In genomic region chr17:55299890-55300289, GRCh38 we compare ENCODE assay signal across 27 cellular contexts. TPM values are rescaled to one million over a fixed set of nuclear protein-coding genes. Genes with fewer than 3 reads are reported as not detected.
DNase-seq lines count a peak whose midpoint lies in the region; ATAC-seq, FAIRE-seq and TF ChIP-seq lines count a peak whose summit lies in the region.
"Had no signal": no experiment of that assay in that cellular context is flagged by ENCODE, and none has a peak within 500 bp of the region (broad histone marks: within the 10 kb centered on the region; RNA-seq: fewer than 3 reads in every experiment).

No MANE protein-coding gene starts in this region.

- H3K27ac Mint-ChIP-seq in WTC11, result no peak overlapping the region
- no peak overlapping the region for H3K27ac Mint-ChIP-seq in endodermal cell
- no peak overlapping the region for H3K27ac Mint-ChIP-seq in GM23338
- H3K27ac Mint-ChIP-seq: CD14-positive monocyte; CD4-positive, alpha-beta memory T cell; CD4-positive, CD25-positive, alpha-beta regulatory T cell; CD8-positive, alpha-beta memory T cell had no signal

- POLR2A ChIA-PET in WTC11 (lab: Charles Lee) (no interaction called here), HepG2 (lab: Yijun Ruan, JAX) (interaction anchor here (1.0 to 5.7 kb wide), 4 partner anchors 15 to 61 kb away, joined by 3 to 43 read pairs (median 5); no protein-coding TSS in a partner anchor)

- H3K9me3 Mint-ChIP-seq in WTC11 (no peaks in the 10 kb centered on the region), endodermal cell (no peaks in the 10 kb centered on the region), GM23338 (no peaks in the 10 kb centered on the region)
- H3K9me3 Mint-ChIP-seq: CD4-positive, alpha-beta memory T cell; CD4-positive, CD25-positive, alpha-beta regulatory T cell; CD8-positive, alpha-beta memory T cell had no signal

- in situ Hi-C loops in HepG2 (cut with HindIII; ENCODE audit: extremely low pct_ligation_motif_present, low pct_unique_long_range_greater_than_20kb), result no loop called here

- peaks cover 9% of the 10 kb centered on the region for H3K9me2 ChIP-seq in GM23338 (ENCODE audit: insufficient read depth)

- H3K9me3 ChIP-seq in endodermal cell (ENCODE audit: control insufficient read depth, low read length) (no peaks in the 10 kb centered on the region), HepG2 (ENCODE audit: low read length) (no peaks in the 10 kb centered on the region)
- H3K9me3 ChIP-seq: BE2C, BLaER1 had no signal

- no peaks in the 10 kb centered on the region for H3F3A ChIP-seq in GM23338 (replicated peaks; ENCODE audit: low read depth)

- H3K4me2 ChIP-seq in HepG2 (ENCODE audit: low read depth, low read length), result peak overlapping the region; percentile 23; the same call in 1 of the 2 replicates
- H3K4me2 ChIP-seq in GM23338, result no peak overlapping the region
- H3K4me2 ChIP-seq: BLaER1 had no signal

- no peak for FAIRE-seq in HepG2 (lab: Jason Lieb, UNC)
- FAIRE-seq: A204.1, GM12878, GM12892, GM18507 had no signal

- H3K36me3 Mint-ChIP-seq in WTC11, result no peaks in the 10 kb centered on the region
- H3K36me3 Mint-ChIP-seq in endodermal cell (ENCODE audit: low read depth), result no peaks in the 10 kb centered on the region
- no peaks in the 10 kb centered on the region for H3K36me3 Mint-ChIP-seq in GM23338 (ENCODE audit: low read depth)
- H3K36me3 Mint-ChIP-seq: CD14-positive monocyte; CD4-positive, CD25-positive, alpha-beta regulatory T cell; CD8-positive, alpha-beta memory T cell had no signal

- H3K27me3 Mint-ChIP-seq in WTC11 (ENCODE audit: low read depth), result no peaks in the 10 kb centered on the region; the same call in 1 of the 2 replicates
- H3K27me3 Mint-ChIP-seq in endodermal cell (ENCODE audit: insufficient read depth), result no peaks in the 10 kb centered on the region
- no peaks in the 10 kb centered on the region for H3K27me3 Mint-ChIP-seq in GM23338 (ENCODE audit: insufficient read depth, low read depth, poor library complexity)
- H3K27me3 Mint-ChIP-seq: CD4-positive, alpha-beta memory T cell; CD4-positive, CD25-positive, alpha-beta regulatory T cell had no signal

- BruUV-seq in HepG2 (replicated peaks; lab: Mats Ljungman, UMichigan), result no TSS peak

- TF ChIP-seq POLR2A in HepG2 (IDR thresholded peaks at IDR 0.05; ENCODE audit: insufficient read depth in 1 of 2, low read depth in 2 of 2, low read length in 2 of 2), result peak in 1 of 2 experiments; percentile 41; a peak in 1 of 4 replicates

- no peak overlapping the region for H3K4me3 ChIP-seq in endodermal cell (ENCODE audit: low read length)
- H3K4me3 ChIP-seq in HepG2 (replicated peaks in 1 of 3; ENCODE audit: insufficient read depth in 1 of 3, low read depth in 2 of 3, low read length in 3 of 3), result no peak overlapping the region
- H3K4me3 ChIP-seq in GM23338, result no peak overlapping the region
- H3K4me3 ChIP-seq: BLaER1, GM12878 had no signal

- DNase-seq in WTC11 (ENCODE audit: low spot score), result no peak
- DNase-seq in endodermal cell, result peak; percentile 10
- DNase-seq in HepG2 (ENCODE audit: low spot score), result no peak
- no peak for DNase-seq in HuH-7 (ENCODE audit: low spot score)
- no peak for DNase-seq in GM23338 (ENCODE audit: low spot score)
- DNase-seq: 8988T; ACHN; BE2C; C1 segment of cervical spinal cord; CD4-positive, alpha-beta memory T cell; CD4-positive, CD25-positive, alpha-beta regulatory T cell; CD8-positive, alpha-beta memory T cell; COR-L47; DMS 273 treated with DMSO at 0.1 percent for 48 hours; DMS153; DMS79; DND-41; EL; GDM1 had no signal

- H2AFZ ChIP-seq in HepG2 (ENCODE audit: low read length), result no peak overlapping the region
- H2AFZ ChIP-seq in GM23338, result no peak overlapping the region

- H3K27ac ChIP-seq in endodermal cell (ENCODE audit: low read depth, low read length), result no peak overlapping the region
- peak overlapping the region; percentile 86 for H3K27ac ChIP-seq in HepG2 (ENCODE audit: extremely low read length, insufficient read depth, low read length)
- no peak overlapping the region for H3K27ac ChIP-seq in GM23338 (ENCODE audit: low read depth)
- H3K27ac ChIP-seq: BLaER1 had no signal

- 92 to 100% methylated on average over 4 of the region's 4 CpGs for WGBS in endodermal cell (ENCODE audit: insufficient coverage in 1 of 2, insufficient read length in 1 of 2), 2 experiments
- WGBS in HepG2 (ENCODE audit: low lambda C conversion rate), result 94% methylated on average over 4 of the region's 4 CpGs

- no peak for TF ChIP-seq RAD21 in HepG2 (CRISPR knock-in tag; IDR thresholded peaks at IDR 0.05)

- H3K4me3 Mint-ChIP-seq in WTC11, result no peak overlapping the region
- H3K4me3 Mint-ChIP-seq in endodermal cell, result no peak overlapping the region
- no peak overlapping the region for H3K4me3 Mint-ChIP-seq in GM23338
- H3K4me3 Mint-ChIP-seq: CD14-positive monocyte; CD4-positive, alpha-beta memory T cell; CD4-positive, CD25-positive, alpha-beta regulatory T cell; CD8-positive, alpha-beta memory T cell had no signal

- H3K79me2 ChIP-seq in HepG2 (ENCODE audit: insufficient read depth, low read length) (peaks cover 100% of the 10 kb centered on the region), GM23338 (replicated peaks; ENCODE audit: insufficient read depth) (no peaks in the 10 kb centered on the region)

- ATAC-seq in WTC11, result no peak
- no peak for ATAC-seq in HepG2
- ATAC-seq in GM23338, result no peak
- no peak for ATAC-seq in HG03457 (IDR thresholded peaks at IDR 0.05; ENCODE audit: unreplicated experiment)
- ATAC-seq: GM12878 had no signal

- TF ChIP-seq EP300 in HepG2 (IDR thresholded peaks at IDR 0.05; ENCODE audit: low read depth in 2 of 2, low read length in 2 of 2) (no peak), HepG2 (CRISPR knock-in tag; IDR thresholded peaks at IDR 0.05; ENCODE audit: borderline replicate concordance) (no peak)

- TF ChIP-seq CTCF in WTC11 (IDR thresholded peaks at IDR 0.05) (no peak), endodermal cell (conservative IDR thresholded peaks at IDR 0.05) (no peak), HepG2 (CRISPR knock-in tag; IDR thresholded peaks at IDR 0.05) (no peak), GM23338 (conservative IDR thresholded peaks at IDR 0.05; ENCODE audit: low read depth in 2 of 2) (no peak)

- no peaks in the 10 kb centered on the region for H3K27me3 ChIP-seq in endodermal cell (ENCODE audit: control insufficient read depth, insufficient read depth, low read length, poor library complexity, severe bottlenecking)
- H3K27me3 ChIP-seq in HepG2 (ENCODE audit: control insufficient read depth in 1 of 2, insufficient read depth in 2 of 2, low read length in 2 of 2), result no peaks in the 10 kb centered on the region
- H3K27me3 ChIP-seq in GM23338 (ENCODE audit: insufficient read depth), result no peaks in the 10 kb centered on the region
- H3K27me3 ChIP-seq: BE2C, BLaER1 had no signal

- no peak overlapping the region for H3K9ac ChIP-seq in endodermal cell (ENCODE audit: extremely low read depth, low read length, poor library complexity, severe bottlenecking)
- peak overlapping the region; percentile 32; the same call in 1 of the 2 replicates for H3K9ac ChIP-seq in HepG2 (ENCODE audit: insufficient read depth, low read depth, low read length)
- H3K9ac ChIP-seq: BLaER1 had no signal

- intact Hi-C loops in HepG2 (cut with micrococcal nuclease; ENCODE audit: unreplicated experiment), result no loop called here

- no peaks in the 10 kb centered on the region for H3K36me3 ChIP-seq in endodermal cell (ENCODE audit: control insufficient read depth, insufficient read depth, low read length)
- H3K36me3 ChIP-seq in HepG2 (replicated peaks in 1 of 2; ENCODE audit: control insufficient read depth in 1 of 2, insufficient read depth in 2 of 2, low read length in 2 of 2), result peaks cover 22 to 75% of the 10 kb centered on the region in 2 experiments
- no peaks in the 10 kb centered on the region for H3K36me3 ChIP-seq in GM23338 (ENCODE audit: insufficient read depth)
- H3K36me3 ChIP-seq: BE2C, BLaER1 had no signal

- H3K4me1 ChIP-seq in endodermal cell (ENCODE audit: control insufficient read depth, insufficient read depth, low read length) (no peaks in the 10 kb centered on the region), HepG2 (ENCODE audit: insufficient read depth, low read length) (peaks cover 100% of the 10 kb centered on the region), GM23338 (ENCODE audit: insufficient read depth) (no peaks in the 10 kb centered on the region)
- H3K4me1 ChIP-seq: BE2C had no signal

- H4K20me1 ChIP-seq in HepG2 (ENCODE audit: insufficient read depth, low read length) (peaks cover 51% of the 10 kb centered on the region), GM23338 (replicated peaks; ENCODE audit: insufficient read depth) (no peaks in the 10 kb centered on the region)
- H4K20me1 ChIP-seq: BLaER1 had no signal

- CTCF ChIA-PET in WTC11 (lab: Charles Lee), result no interaction called here
- CTCF ChIA-PET in HepG2 (lab: Yijun Ruan, JAX; ENCODE audit: low intra/inter-chr PET ratio, low total read pairs), result no interaction called here

- no peaks in the 10 kb centered on the region for H3K4me1 Mint-ChIP-seq in WTC11
- no peaks in the 10 kb centered on the region for H3K4me1 Mint-ChIP-seq in endodermal cell
- H3K4me1 Mint-ChIP-seq in GM23338, result no peaks in the 10 kb centered on the region
- H3K4me1 Mint-ChIP-seq: CD4-positive, CD25-positive, alpha-beta regulatory T cell; CD8-positive, alpha-beta memory T cell had no signal

RNA-seq across cellular contexts. Expression of gene HLF, which starts 35.1 kb away (rescaled TPM):
- total RNA-seq in WTC11 (2021) (0.30 to 0.34 TPM (median 0.31 TPM) in 3 replicates), endodermal cell (not detected), HepG2 (2016; rRNA removed; fragmentation: Illumina TruSeq; extraction: Trizol) (197 and 202 TPM in 2 replicates)
- 0.11 TPM for polyA plus RNA-seq in endodermal cell (2013, experiment 1 of 2)
- 0.21 TPM for polyA plus RNA-seq in endodermal cell (2013, experiment 2 of 2)
- 34.5 and 39.5 TPM in 2 replicates for total RNA-seq in HepG2 (2016; cell fraction: cytosol; rRNA removed; fragmentation: Illumina TruSeq; extraction: Trizol; ENCODE audit: low read depth)
- total RNA-seq in HepG2 (2016; cell fraction: insoluble cytoplasmic fraction; rRNA removed; fragmentation: Illumina TruSeq; extraction: Trizol), result 175 and 198 TPM in 2 replicates
- 156 and 157 TPM in 2 replicates for total RNA-seq in HepG2 (2016; cell fraction: membrane; rRNA removed; fragmentation: Illumina TruSeq; extraction: Trizol)
- total RNA-seq in HepG2 (2016; cell fraction: nucleus; rRNA removed; fragmentation: Illumina TruSeq; extraction: Trizol), result 187 and 216 TPM in 2 replicates
- polyA plus RNA-seq in HepG2 (2011; rRNA removed) (346 and 353 TPM in 2 replicates), GM23338 (2016; fragmentation: Nextera tagmentation; extraction: Ambion mirVana) (0.07 TPM in 1 of 2 replicates, not detected in the other)
- polyA plus RNA-seq in HepG2 (2011; cell fraction: cytosol; rRNA removed), result 266 and 275 TPM in 2 replicates
- polyA plus RNA-seq in HepG2 (2011; cell fraction: nucleus; rRNA removed), result 442 and 465 TPM in 2 replicates
- polyA plus RNA-seq in HepG2 (2012), result 217 and 233 TPM in 2 replicates
- 21.4 and 26.2 TPM in 2 replicates for polyA plus RNA-seq in HepG2 (2016; cell fraction: cytosol; fragmentation: Illumina TruSeq; extraction: Trizol; ENCODE audit: low read depth)
- polyA plus RNA-seq in HepG2 (2016; cell fraction: insoluble cytoplasmic fraction; fragmentation: Illumina TruSeq; extraction: Trizol; ENCODE audit: low read depth), result 217 and 237 TPM in 2 replicates
- 106 and 107 TPM in 2 replicates for polyA plus RNA-seq in HepG2 (2016; cell fraction: membrane; fragmentation: Illumina TruSeq; extraction: Trizol; ENCODE audit: low read depth)
- 258 and 265 TPM in 2 replicates for polyA plus RNA-seq in HepG2 (2016; cell fraction: nucleus; fragmentation: Illumina TruSeq; extraction: Trizol; ENCODE audit: insufficient read depth, low read depth)
- 1.0 and 1,188 TPM in 2 replicates for polyA minus RNA-seq in HepG2 (2011; rRNA and poly(A)+ RNA removed; ENCODE audit: low replicate concordance)
- 240 and 275 TPM in 2 replicates for polyA minus RNA-seq in HepG2 (2011; cell fraction: cytosol; rRNA and poly(A)+ RNA removed)
- 508 and 622 TPM in 2 replicates for polyA minus RNA-seq in HepG2 (2011; cell fraction: nucleus; rRNA and poly(A)+ RNA removed)
- 0.28 and 0.35 TPM in 2 replicates for total RNA-seq in GM23338 (2014; rRNA removed; shearing (Covaris generic))
- polyA plus RNA-seq: AG04450, CD14-positive monocyte had no signal

Comparison
In these comparisons a context has a peak if more than half of its experiments do, and no peak if none do; other contexts are left out.
1. RNA of gene HLF, which starts 35.1 kb away (total RNA-seq): 34.5 to 216 TPM in HepG2; 0.30 to 0.34 TPM in WTC11, 0.28 to 0.35 TPM in GM23338 and not detected in endodermal cell; every median in the first group is over 10 times any median in the second.
2. Of the 50 proteins assayed by ChIP-seq in both HepG2 and WTC11: peak only in HepG2: ZNF121; only in WTC11: GABPB1; in both: none; in neither: 48.